Comparison of ENCODE assay signal across 12 cellular contexts in genomic region chr3:182969277-182969676, GRCh38. TPM values are rescaled to one million over a fixed set of nuclear protein-coding genes. Genes with fewer than 3 reads are reported as not detected.
DNase-seq lines count a peak whose midpoint lies in the region; ATAC-seq, FAIRE-seq and TF ChIP-seq lines count a peak whose summit lies in the region.
"Had no signal": no experiment of that assay in that cellular context is flagged by ENCODE, and none has a peak within 500 bp of the region (broad histone marks: within the 10 kb centered on the region; RNA-seq: fewer than 3 reads in every experiment).

No MANE protein-coding gene starts in this region.

- peaks cover 8% of the 10 kb centered on the region for H3K36me3 Mint-ChIP-seq in WTC11

- H3K9me3 Mint-ChIP-seq in WTC11: no peaks in the 10 kb centered on the region

- no peak for TF ChIP-seq CTCF in A549 (IDR thresholded peaks at IDR 0.05)
- TF ChIP-seq CTCF in WTC11 (IDR thresholded peaks at IDR 0.05): no peak

- H3K27ac Mint-ChIP-seq in WTC11: peak overlapping the region; percentile 50; the same call in 1 of the 2 replicates

- no peak overlapping the region for H3K4me3 ChIP-seq in A549
- H3K4me3 ChIP-seq: coronary artery had no signal

- TF ChIP-seq EP300 in A549 (IDR thresholded peaks at IDR 0.05): no peak

- no peaks in the 10 kb centered on the region for H3K9me3 ChIP-seq in A549

- H3K4me1 ChIP-seq in A549: peaks cover 34% of the 10 kb centered on the region

- no peak; a peak in 1 of 6 replicates for ATAC-seq in A549
- no peak for ATAC-seq in WTC11
- no peak for ATAC-seq in left ventricle myocardium superior
- no peak for ATAC-seq in GM19455 (IDR thresholded peaks at IDR 0.05; ENCODE audit: unreplicated experiment)
- ATAC-seq: left lobe of liver had no signal

- no peak for TF ChIP-seq RAD21 in A549 (conservative IDR thresholded peaks at IDR 0.05 in 1 of 2, IDR thresholded peaks at IDR 0.05 in 1 of 2)

- no peaks in the 10 kb centered on the region for H3K27me3 Mint-ChIP-seq in WTC11 (ENCODE audit: low read depth)

- POLR2A ChIA-PET in A549 (lab: Yijun Ruan, JAX): no interaction called here
- POLR2A ChIA-PET in WTC11 (lab: Charles Lee): no interaction called here

- intact Hi-C loops in left ventricle myocardium superior (cut with micrococcal nuclease): no loop called here

- peak in 1 of 2 experiments; percentile 8 for DNase-seq in A549 (ENCODE audit: low read depth in 1 of 2, low spot score in 1 of 2)
- DNase-seq in GM04504 (ENCODE audit: low read depth): peak; percentile 38
- DNase-seq in WTC11 (ENCODE audit: low spot score): no peak
- peak; percentile 21 for DNase-seq in glomerular visceral epithelial cell (ENCODE audit: extremely low spot score)
- DNase-seq in left ventricle myocardium superior: no peak
- no peak for DNase-seq in NCI-H2227 treated with DMSO at 0.1 percent for 48 hours (lab: John Stamatoyannopoulos, UW)
- DNase-seq in GOT3 (lab: John Stamatoyannopoulos, UW): no peak
- DNase-seq: activated CD4-positive, alpha-beta T cell treated with anti-CD3 and anti-CD28 coated beads, Interleukin-2, amount 50 U/mL, for 1 hour; stimulated activated CD4-positive, alpha-beta T cell treated with anti-CD3 and anti-CD28 coated beads, Interleukin-12 subunit alpha, Interleukin-12 subunit beta, amount 100 ng/mL, for 4 hours had no signal

- H3K27ac ChIP-seq in A549: peak overlapping the region; percentile 45 to 46; a peak in 2 of 6 replicates
- H3K27ac ChIP-seq: coronary artery had no signal

- CTCF ChIA-PET in A549 (lab: Yijun Ruan, JAX) (interaction anchor here (1.1 kb wide), 1 partner anchor 17 kb away, joined by 3 read pairs; no protein-coding TSS in a partner anchor), WTC11 (lab: Charles Lee) (interaction anchor here (0.7 to 1.6 kb wide), 2 partner anchors 14 to 255 kb away, joined by 3 read pairs; no protein-coding TSS in a partner anchor)

- no peak for TF ChIP-seq POLR2A in A549 (IDR thresholded peaks at IDR 0.05; ENCODE audit: low read length)

- H3K4me3 Mint-ChIP-seq in WTC11: no peak overlapping the region

- FAIRE-seq in A549 (lab: Jason Lieb, UNC): no peak

- H3K4me1 Mint-ChIP-seq in WTC11: peaks cover 50% of the 10 kb centered on the region

- peak overlapping the region; percentile 56 for H3K4me2 ChIP-seq in A549

TF ChIP-seq in A549, 52 proteins besides CTCF, POLR2A, EP300 and RAD21:
- TF ChIP-seq JUN (IDR thresholded peaks at IDR 0.05) (no peak), KDM5A (IDR thresholded peaks at IDR 0.05) (no peak), ESRRA (IDR thresholded peaks at IDR 0.05; ENCODE audit: borderline replicate concordance, low read length) (no peak), KDM1A (IDR thresholded peaks at IDR 0.05; ENCODE audit: low read depth) (no peak), CBX2 (IDR thresholded peaks at IDR 0.05; ENCODE audit: borderline replicate concordance, low read depth) (no peak), EHMT2 (IDR thresholded peaks at IDR 0.05; ENCODE audit: low read depth) (no peak), EHF (CRISPR knock-in tag; IDR thresholded peaks at IDR 0.05) (no peak), USF2 (IDR thresholded peaks at IDR 0.05) (no peak), FOSL2 (IDR thresholded peaks at IDR 0.05) (no peak), FOSL2 (CRISPR knock-in tag; IDR thresholded peaks at IDR 0.05) (no peak), SMC3 (IDR thresholded peaks at IDR 0.05) (no peak), ZFP36 (IDR thresholded peaks at IDR 0.05; ENCODE audit: borderline replicate concordance, partially characterized antibody) (no peak), ZSCAN20 (CRISPR knock-in tag; IDR thresholded peaks at IDR 0.05) (no peak), RARB (CRISPR knock-in tag; IDR thresholded peaks at IDR 0.05) (no peak), E2F6 (IDR thresholded peaks at IDR 0.05; ENCODE audit: borderline replicate concordance, low read depth) (no peak)

TF ChIP-seq in WTC11, 78 proteins besides CTCF, POLR2A, EP300 and RAD21 (continues in another document):
- TF ChIP-seq EMX1 (CRISPR knock-in tag; IDR thresholded peaks at IDR 0.05) (no peak), TP53 (CRISPR knock-in tag; IDR thresholded peaks at IDR 0.05) (no peak), ZNF232 (CRISPR knock-in tag; IDR thresholded peaks at IDR 0.05) (no peak), SMAD4 (CRISPR knock-in tag; IDR thresholded peaks at IDR 0.05) (no peak), E2F4 (CRISPR knock-in tag; IDR thresholded peaks at IDR 0.05; ENCODE audit: borderline replicate concordance, low read depth) (no peak), TCF7 (CRISPR knock-in tag; IDR thresholded peaks at IDR 0.05; ENCODE audit: low read depth) (no peak), STAT6 (CRISPR knock-in tag; conservative IDR thresholded peaks at IDR 0.05; ENCODE audit: low read depth) (no peak), ZNF263 (CRISPR knock-in tag; IDR thresholded peaks at IDR 0.05; ENCODE audit: low read depth) (no peak), E2F1 (CRISPR knock-in tag; IDR thresholded peaks at IDR 0.05) (no peak), ATF2 (CRISPR knock-in tag; IDR thresholded peaks at IDR 0.05; ENCODE audit: borderline replicate concordance, low read depth) (no peak), NR1H2 (CRISPR knock-in tag; IDR thresholded peaks at IDR 0.05) (no peak), JUN (CRISPR knock-in tag; IDR thresholded peaks at IDR 0.05) (no peak)

RNA-seq across cellular contexts. Expression of gene DCUN1D1, which starts 11.1 kb away (rescaled TPM):
- 32.6 and 34.4 TPM in 2 replicates for polyA plus RNA-seq in A549 (2011; rRNA removed)
- 3.5 and 3.8 TPM in 2 replicates for polyA plus RNA-seq in A549 (2012; cell fraction: cytosol; rRNA removed)
- polyA plus RNA-seq in A549 (2012; cell fraction: nucleus; rRNA removed): 1.1 and 2.2 TPM in 2 replicates
- 17.4 to 20.3 TPM (median 20.2 TPM) in 3 replicates for polyA plus RNA-seq in A549 (2017; fragmentation: RNase III; extraction: RNeasy Plus Mini Kit Qiagen cat#74134 plus additional on column Dnase treatment)
- 22.3 and 27.2 TPM in 2 replicates for polyA minus RNA-seq in A549 (2011; rRNA and poly(A)+ RNA removed)
- 50.4 to 64.5 TPM (median 56.3 TPM) in 3 replicates for total RNA-seq in WTC11 (2021)
- total RNA-seq in left ventricle myocardium superior: 39.5 TPM

Comparison
In these comparisons a context has a peak if more than half of its experiments do, and no peak if none do; other contexts are left out.
1. DNase-seq: peak in GM04504 (single experiment) and glomerular visceral epithelial cell (single experiment); none in WTC11 (single experiment), left ventricle myocardium superior (single experiment), NCI-H2227 treated with DMSO at 0.1 percent for 48 hours (single experiment) and GOT3 (single experiment).